ENCODE assay signal across 13 cellular contexts in genomic region chr11:131656839-131657211, GRCh38.
"Had no signal": no experiment of that assay in that cellular context is flagged by ENCODE, and none has a peak within 500 bp of the region (broad histone marks: within the 10 kb centered on the region; RNA-seq: fewer than 3 reads in every experiment).

No MANE protein-coding gene starts in this region.

- H3K4me3 Mint-ChIP-seq: central memory CD8-positive, alpha-beta T cell; dendritic cell treated with granulocyte-macrophage colony-stimulating factor and Interleukin-4, amounts not matched to agents 40 ng/mL and 50 ng/mL, for 4 days; mesothelial cell of epicardium; stimulated activated memory B cell treated with anti-CD40 and anti-IgM and Interleukin-4, amounts not matched to agents 10 μg/mL and 1 μg/mL and 100 μg/mL, for 72 hours had no signal

- H3K27me3 Mint-ChIP-seq: stimulated activated memory B cell treated with anti-CD40 and anti-IgM and Interleukin-4, amounts not matched to agents 10 μg/mL and 1 μg/mL and 100 μg/mL, for 72 hours had no signal

- H3K9me3 ChIP-seq: adrenal gland, esophagus muscularis mucosa, right lobe of liver, tibial nerve had no signal

- H3K27ac ChIP-seq: adrenal gland, esophagus muscularis mucosa, right lobe of liver, tibial nerve had no signal

- H3K4me3 ChIP-seq: adrenal gland, esophagus muscularis mucosa, right lobe of liver, tibial nerve had no signal

- H3K36me3 ChIP-seq: adrenal gland, esophagus muscularis mucosa, right lobe of liver, tibial nerve had no signal

- H3K4me1 ChIP-seq: adrenal gland, right lobe of liver, tibial nerve had no signal

- H3K9me3 Mint-ChIP-seq: activated T-helper 2 cell treated with anti-CD3 and anti-CD28 coated beads, Interferon-gamma antibody, Interleukin-2, Interleukin-4, amounts not matched to agents 10 μg/mL and 5 μg/mL and 100 μg/mL, durations not matched to agents 14 hours and 24 hours and 36 hours; dendritic cell treated with granulocyte-macrophage colony-stimulating factor and Interleukin-4, amounts not matched to agents 40 ng/mL and 50 ng/mL, for 4 days; mesothelial cell of epicardium had no signal

- ATAC-seq: right lobe of liver; SK-N-SH treated with all-trans-retinoic acid at 6 μM for 48 hours; stimulated activated memory B cell treated with anti-CD40 and anti-IgM and Interleukin-4, amounts not matched to agents 10 μg/mL and 1 μg/mL and 100 μg/mL, for 72 hours had no signal

- H3K27ac Mint-ChIP-seq: activated T-helper 2 cell treated with anti-CD3 and anti-CD28 coated beads, Interferon-gamma antibody, Interleukin-2, Interleukin-4, amounts not matched to agents 10 μg/mL and 5 μg/mL and 100 μg/mL, durations not matched to agents 14 hours and 24 hours and 36 hours; dendritic cell treated with granulocyte-macrophage colony-stimulating factor and Interleukin-4, amounts not matched to agents 40 ng/mL and 50 ng/mL, for 4 days; mesothelial cell of epicardium; stimulated activated memory B cell treated with anti-CD40 and anti-IgM and Interleukin-4, amounts not matched to agents 10 μg/mL and 1 μg/mL and 100 μg/mL, for 72 hours had no signal

- H3K36me3 Mint-ChIP-seq: mesothelial cell of epicardium; stimulated activated memory B cell treated with anti-CD40 and anti-IgM and Interleukin-4, amounts not matched to agents 10 μg/mL and 1 μg/mL and 100 μg/mL, for 72 hours had no signal

- H3K27me3 ChIP-seq: adrenal gland, right lobe of liver had no signal

- DNase-seq: activated naive CD4-positive, alpha-beta T cell treated with anti-CD3 and anti-CD28 coated beads, Interleukin-2, amount 50 U/mL, for 16 hours; hypothalamus; kidney; right lobe of liver had no signal

- H3K4me1 Mint-ChIP-seq: central memory CD8-positive, alpha-beta T cell; stimulated activated memory B cell treated with anti-CD40 and anti-IgM and Interleukin-4, amounts not matched to agents 10 μg/mL and 1 μg/mL and 100 μg/mL, for 72 hours had no signal
